19 cellular contexts compared by ENCODE assay signal in the genomic region with DNA sequence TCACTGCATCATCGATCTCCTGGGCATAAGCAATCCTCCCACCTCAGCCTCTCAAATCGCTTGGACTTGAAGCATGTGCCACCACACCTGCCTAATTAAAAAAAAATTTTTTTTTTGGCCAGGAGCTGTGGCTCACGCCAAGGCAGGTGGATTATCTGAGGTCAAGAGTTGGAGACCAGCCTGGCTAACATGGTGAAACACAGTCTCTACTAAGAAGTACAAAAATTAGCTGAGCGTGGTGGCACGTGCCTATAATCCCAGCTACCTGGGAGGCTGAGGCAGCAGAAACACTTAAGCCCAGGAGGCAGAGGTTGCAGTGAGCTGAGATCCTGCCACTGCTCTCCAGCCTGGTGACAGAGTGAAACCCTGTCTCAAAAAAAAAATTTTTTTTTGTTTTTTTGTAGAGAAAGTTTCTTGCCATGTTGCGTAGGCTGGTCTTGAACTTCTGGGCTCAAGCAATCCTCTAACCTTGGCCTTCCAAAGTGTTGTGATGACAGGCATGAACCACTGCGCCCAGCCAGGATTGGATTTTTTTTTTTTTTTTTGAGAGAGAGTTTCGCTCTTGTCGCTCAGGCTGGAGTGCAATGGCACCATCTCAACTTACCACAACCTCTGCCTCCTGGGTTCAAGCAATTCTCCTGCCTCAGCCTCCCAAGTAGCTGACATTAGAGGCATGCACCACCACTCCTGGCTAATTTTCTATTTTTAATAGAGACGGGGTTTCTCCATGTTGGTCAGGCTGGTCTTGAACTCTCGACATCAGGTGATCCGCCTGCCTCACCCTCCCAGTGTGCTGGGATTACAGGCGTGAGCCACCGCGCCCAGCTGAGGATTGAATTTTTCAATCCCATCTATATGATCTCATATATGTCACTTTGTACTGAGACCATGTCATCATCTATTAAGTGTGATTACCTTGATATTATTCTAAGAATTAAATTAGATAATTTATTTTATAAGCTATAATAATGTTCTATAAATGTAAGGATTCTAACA. TPM values are rescaled to one million over a fixed set of nuclear protein-coding genes. Genes with fewer than 3 reads are reported as not detected.
"Had no signal": no experiment of that assay in that cellular context is flagged by ENCODE, and none has a peak within 500 bp of the region (broad histone marks: within the 10 kb centered on the region; RNA-seq: fewer than 3 reads in every experiment).

No MANE protein-coding gene starts in this region.

- H3K27me3 Mint-ChIP-seq: activated CD8-positive, alpha-beta T cell treated with anti-CD3 and anti-CD28 coated beads for 36 hours; activated naive CD4-positive, alpha-beta T cell treated with anti-CD3 and anti-CD28 coated beads, Interleukin-2, amount 50 U/mL, for 24 hours; dendritic cell treated with granulocyte-macrophage colony-stimulating factor and Interleukin-4, amounts not matched to agents 40 ng/mL and 50 ng/mL, for 4 days; naive thymus-derived CD4-positive, alpha-beta T cell had no signal

- H3K9me3 Mint-ChIP-seq: activated CD8-positive, alpha-beta T cell treated with anti-CD3 and anti-CD28 coated beads for 36 hours; activated naive CD4-positive, alpha-beta T cell treated with anti-CD3 and anti-CD28 coated beads, Interleukin-2, amount 50 U/mL, for 24 hours; dendritic cell treated with granulocyte-macrophage colony-stimulating factor and Interleukin-4, amounts not matched to agents 40 ng/mL and 50 ng/mL, for 4 days had no signal

- DNase-seq: activated CD8-positive, alpha-beta T cell treated with anti-CD3 and anti-CD28 coated beads for 36 hours; activated gamma-delta T cell; activated T-cell treated with anti-CD3 and anti-CD28 coated beads, Interleukin-2, amount 50 U/mL, for 1 hour; effector memory CD4-positive, alpha-beta T cell; foreskin keratinocyte; glutamatergic neuron; hippocampal formation; left cardiac atrium; mesenchymal stem cell; naive thymus-derived CD4-positive, alpha-beta T cell; stimulated activated naive CD4-positive, alpha-beta T cell; SW 1271; WERI-Rb-1 had no signal

- ATAC-seq: activated CD8-positive, alpha-beta T cell treated with anti-CD3 and anti-CD28 coated beads for 36 hours; foreskin keratinocyte; left cardiac atrium; naive thymus-derived CD4-positive, alpha-beta T cell had no signal

- FAIRE-seq: islet of Langerhans had no signal

- H3K27ac Mint-ChIP-seq: activated CD8-positive, alpha-beta T cell treated with anti-CD3 and anti-CD28 coated beads for 36 hours had no signal

- H3K4me3 Mint-ChIP-seq: activated CD8-positive, alpha-beta T cell treated with anti-CD3 and anti-CD28 coated beads for 36 hours; activated naive CD4-positive, alpha-beta T cell treated with anti-CD3 and anti-CD28 coated beads, Interleukin-2, amount 50 U/mL, for 24 hours; dendritic cell treated with granulocyte-macrophage colony-stimulating factor and Interleukin-4, amounts not matched to agents 40 ng/mL and 50 ng/mL, for 4 days had no signal

- H3K4me1 ChIP-seq: foreskin keratinocyte had no signal

- H3K27me3 ChIP-seq: foreskin keratinocyte had no signal

- H3K27ac ChIP-seq: foreskin keratinocyte, WERI-Rb-1 had no signal

RNA-seq across cellular contexts. Expression of a gene that starts 50.8 kb away (rescaled TPM):
- total RNA-seq: bronchial epithelial cell; renal cortical epithelial cell; T-helper 2 cell treated with Interferon-gamma antibody and Interleukin-4, amounts not matched to agents 100 ng/mL and 5 ng/mL, for 36 hours had no signal
